ENCODE assay signal across 29 cellular contexts in genomic region chr14:54614296-54614695, GRCh38.
"Had no signal": no experiment of that assay in that cellular context is flagged by ENCODE, and none has a peak within 500 bp of the region (broad histone marks: within the 10 kb centered on the region; RNA-seq: fewer than 3 reads in every experiment).

No MANE protein-coding gene starts in this region.

- H3K4me3 Mint-ChIP-seq: mesothelial cell of epicardium; naive B cell; natural killer cell; nephron progenitor cell; neural progenitor cell; stimulated activated memory B cell treated with anti-CD40 and anti-IgM and Interleukin-4, amounts not matched to agents 10 μg/mL and 1 μg/mL and 100 μg/mL, for 72 hours; stimulated activated naive CD8-positive, alpha-beta T cell treated with anti-CD3 and anti-CD28 coated beads, Interleukin-15, amount 100 ng/mL, for 72 hours; type B pancreatic cell had no signal

- H3K9me3 ChIP-seq: left lung, lower lobe of right lung, neutrophil, ovary, right atrium auricular region, right lobe of liver, uterus had no signal

- H3K4me1 Mint-ChIP-seq: naive B cell, natural killer cell, nephron progenitor cell had no signal

- H3K27ac ChIP-seq: left lung, lower lobe of right lung, neural progenitor cell, neutrophil, ovary, right atrium auricular region, right lobe of liver, tibial nerve, uterus had no signal

- H3K4me1 ChIP-seq: left lung, lower lobe of right lung, neural progenitor cell, right lobe of liver, uterus had no signal

- H3K36me3 Mint-ChIP-seq: natural killer cell, neural progenitor cell, type B pancreatic cell had no signal

- H2AFZ ChIP-seq: neural progenitor cell had no signal

- H3K27me3 Mint-ChIP-seq: naive B cell; progenitor cell of endocrine pancreas; stimulated activated memory B cell treated with anti-CD40 and anti-IgM and Interleukin-4, amounts not matched to agents 10 μg/mL and 1 μg/mL and 100 μg/mL, for 72 hours had no signal

- H3K9ac ChIP-seq: neural progenitor cell had no signal

- H3K36me3 ChIP-seq: left lung, lower lobe of right lung, neural progenitor cell, neutrophil, ovary, right atrium auricular region, right lobe of liver, uterus had no signal

- H3K9me3 Mint-ChIP-seq: naive B cell; natural killer cell; stimulated activated memory B cell treated with anti-CD40 and anti-IgM and Interleukin-4, amounts not matched to agents 10 μg/mL and 1 μg/mL and 100 μg/mL, for 72 hours; stimulated activated naive CD8-positive, alpha-beta T cell treated with anti-CD3 and anti-CD28 coated beads, Interleukin-15, amount 100 ng/mL, for 72 hours; type B pancreatic cell had no signal

- H3K27me3 ChIP-seq: left lung, neural progenitor cell, neutrophil, ovary, right atrium auricular region, right lobe of liver, tibial nerve, uterus had no signal

- DNase-seq: hippocampal formation; kidney glomerular epithelial cell; left colon; left lung; lower lobe of right lung; mammary epithelial cell; mesendoderm; naive B cell; natural killer cell; nephron progenitor cell; occipital lobe; ovary; right lobe of liver; stimulated activated CD4-positive, alpha-beta T cell treated with anti-CD3 and anti-CD28 coated beads, Interleukin-1b, Interleukin-23, amount 100 ng/mL, for 48 hours; stimulated activated CD4-positive, alpha-beta T cell treated with anti-CD3 and anti-CD28 coated beads, Interleukin-2, amount 100 ng/mL, for 48 hours; stimulated activated CD4-positive, alpha-beta T cell treated with anti-CD3 and anti-CD28 coated beads, Interleukin-4, amount 100 ng/mL, for 4 hours; stimulated activated CD8-positive, alpha-beta memory T cell treated with anti-CD3 and anti-CD28 coated beads, Interleukin-4, amount 100 ng/mL, for 48 hours; stimulated activated naive CD4-positive, alpha-beta T cell treated with Interleukin-2 at 50 U/mL for 16 hours; stimulated activated naive CD8-positive, alpha-beta T cell treated with anti-CD3 and anti-CD28 coated beads, Interleukin-15, amount 100 ng/mL, for 72 hours; uterus had no signal

- H3K4me2 ChIP-seq: neural progenitor cell, smooth muscle cell had no signal

- H3K27ac Mint-ChIP-seq: mesothelial cell of epicardium; natural killer cell; nephron progenitor cell; neural progenitor cell; progenitor cell of endocrine pancreas; stimulated activated memory B cell treated with anti-CD40 and anti-IgM and Interleukin-4, amounts not matched to agents 10 μg/mL and 1 μg/mL and 100 μg/mL, for 72 hours; stimulated activated naive CD8-positive, alpha-beta T cell treated with anti-CD3 and anti-CD28 coated beads, Interleukin-15, amount 100 ng/mL, for 72 hours; type B pancreatic cell had no signal

- H3K4me3 ChIP-seq: left lung, lower lobe of right lung, neural progenitor cell, ovary, right atrium auricular region, right lobe of liver, smooth muscle cell, tibial nerve, uterus had no signal
